In the genomic region with DNA sequence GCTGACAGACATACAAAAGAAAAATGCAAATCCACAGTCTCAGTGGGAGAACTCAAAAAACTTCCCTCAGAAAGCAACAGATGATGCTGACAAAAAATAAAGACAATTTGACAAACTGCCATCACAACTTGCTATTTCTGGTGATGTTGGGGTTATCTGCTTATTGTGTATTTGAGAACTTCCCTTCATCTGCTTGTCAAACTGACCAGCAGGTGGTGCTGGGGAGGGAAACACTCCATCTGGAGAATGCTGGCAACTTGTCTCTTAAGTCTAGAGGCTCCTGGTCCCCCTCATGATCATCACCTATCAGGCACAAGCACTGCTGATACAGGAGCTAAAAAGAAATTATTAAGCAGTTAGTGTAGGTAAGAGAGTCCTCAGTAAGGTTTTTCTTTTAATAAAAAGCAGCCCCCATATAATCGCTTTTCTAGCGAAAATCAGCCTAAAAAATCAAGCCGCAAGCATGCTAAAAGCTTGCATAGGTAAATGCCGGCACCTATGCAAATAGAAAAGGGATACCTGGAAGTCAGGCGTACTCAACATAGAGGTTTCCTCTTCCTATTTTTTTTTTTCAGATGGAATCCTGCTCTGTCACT, we compare ENCODE assay signal across 9 cellular contexts. TPM values are rescaled to one million over a fixed set of nuclear protein-coding genes. Genes with fewer than 3 reads are reported as not detected.
DNase-seq lines count a peak whose midpoint lies in the region; ATAC-seq, FAIRE-seq and TF ChIP-seq lines count a peak whose summit lies in the region.
"Had no signal": no experiment of that assay in that cellular context is flagged by ENCODE, and none has a peak within 500 bp of the region (broad histone marks: within the 10 kb centered on the region; RNA-seq: fewer than 3 reads in every experiment).

No MANE protein-coding gene starts in this region.

- H4K20me1 ChIP-seq in K562 (replicated peaks; ENCODE audit: control insufficient read depth, insufficient read depth, low read length), result no peaks in the 10 kb centered on the region

- DNase-seq in activated gamma-delta T cell treated with Interleukin-2 at 50 U/mL for 16 hours (peak; percentile 63), activated gamma-delta T cell (lab: John Stamatoyannopoulos, UW) (no peak), T-helper 9 cell (peak; percentile 58), K562 (ENCODE audit: extremely low read depth in 1 of 4, low spot score in 3 of 4) (peak; percentile 15 to 66 (median 18)), kidney glomerular epithelial cell (lab: John Stamatoyannopoulos, UW) (peak; percentile 42), NCI-H510A treated with DMSO at 0.1 percent for 48 hours (lab: John Stamatoyannopoulos, UW) (no peak)
- peak; percentile 42 to 43 (median 42) for DNase-seq in stimulated activated CD4-positive, alpha-beta T cell treated with anti-CD3 and anti-CD28 coated beads, TNF-alpha, amount 100 ng/mL, for 4 hours (ENCODE audit: low read depth in 3 of 3)

- FAIRE-seq in K562 (lab: Jason Lieb, UNC), result peak; percentile 87

- intact Hi-C loops in K562 (cut with micrococcal nuclease), result loop anchor here (1.0 kb wide), 2 partner anchors 39 to 61 kb away; no protein-coding TSS in a partner anchor

- peaks cover 0 to 2% of the 10 kb centered on the region in 2 experiments; a peak in 1 of 5 replicates for H3K4me1 ChIP-seq in K562 (replicated peaks in 1 of 2; ENCODE audit: control insufficient read depth in 2 of 2, insufficient read depth in 2 of 2, low read length in 2 of 2)

- H3K4me2 ChIP-seq in K562 (ENCODE audit: insufficient read depth, low read length), result no peak overlapping the region

- peak; percentile 88 for ATAC-seq in K562

- H3K27me3 ChIP-seq in K562 (ENCODE audit: control insufficient read depth in 2 of 2, insufficient read depth in 2 of 2, low read length in 2 of 2), result no peaks in the 10 kb centered on the region; a peak in 1 of 5 replicates

- CTCF ChIA-PET in K562 (lab: Yijun Ruan, JAX; ENCODE audit: low intra/inter-chr PET ratio), result interaction anchor here (0.7 kb wide), 1 partner anchor 524 kb away, joined by 3 read pairs; no protein-coding TSS in a partner anchor

- in situ Hi-C loops in K562 (cut with MboI), result no loop called here

- TF ChIP-seq RAD21 in K562 (CRISPR knock-in tag; conservative IDR thresholded peaks at IDR 0.05 in 1 of 2, IDR thresholded peaks at IDR 0.05 in 1 of 2), result peak; percentile 41 to 52

- no peaks in the 10 kb centered on the region for H3K36me3 ChIP-seq in K562 (ENCODE audit: control insufficient read depth, insufficient read depth, low read length)

- no peaks in the 10 kb centered on the region for H3K79me2 ChIP-seq in K562 (ENCODE audit: control insufficient read depth, insufficient read depth, low read length)

- no peak overlapping the region for H3K27ac ChIP-seq in K562 (ENCODE audit: extremely low read depth, low read depth, low read length)

- peaks cover 8% of the 10 kb centered on the region for H3K36me3 Mint-ChIP-seq in IgD-negative memory B cell

- H3K9me3 Mint-ChIP-seq in IgD-negative memory B cell, result peaks cover 0 to 9% (median 5%) of the 10 kb centered on the region in 3 donors

- H3K9me1 ChIP-seq in K562 (ENCODE audit: control insufficient read depth, insufficient read depth, low read length), result no peaks in the 10 kb centered on the region

- peak; percentile 56 to 63 (median 59); a peak in 5 of 6 replicates for TF ChIP-seq CTCF in K562 (IDR thresholded peaks at IDR 0.05 in 2 of 3, conservative IDR thresholded peaks at IDR 0.05 in 1 of 3; ENCODE audit: insufficient read depth in 2 of 3, low read depth in 1 of 3, low read length in 3 of 3)

- H3K4me1 Mint-ChIP-seq in IgD-negative memory B cell, result peaks cover 52 to 67% (median 63%) of the 10 kb centered on the region in 3 donors

- no peak overlapping the region for H3K4me3 ChIP-seq in K562

- no TSS peak for BruUV-seq in K562 (replicated peaks; lab: Mats Ljungman, UMichigan)

- POLR2A ChIA-PET in K562 (lab: Yijun Ruan, JAX), result no interaction called here

- no peak overlapping the region for H3K9ac ChIP-seq in K562 (ENCODE audit: insufficient read depth in 1 of 2, low read depth in 2 of 2, low read length in 2 of 2)

- no peak overlapping the region for H2AFZ ChIP-seq in K562 (ENCODE audit: low read depth, low read length)

- H3K9me3 ChIP-seq in K562 (replicated peaks; ENCODE audit: control insufficient read depth, insufficient read depth, low read depth, low read length), result no peaks in the 10 kb centered on the region

- TF ChIP-seq EP300 in K562 (IDR thresholded peaks at IDR 0.05; ENCODE audit: low read length), result no peak

- peak overlapping the region; percentile 65 to 96 (median 84) for H3K4me3 Mint-ChIP-seq in IgD-negative memory B cell

- H3K27ac Mint-ChIP-seq in IgD-negative memory B cell, result peak overlapping the region; percentile 71 to 96 (median 81)

- TF ChIP-seq POLR2A in K562 (conservative IDR thresholded peaks at IDR 0.05), result no peak

- H3K27me3 Mint-ChIP-seq in IgD-negative memory B cell, result no peaks in the 10 kb centered on the region

- 11% methylated on average over 5 of the region's 5 CpGs for WGBS in K562 (ENCODE audit: insufficient coverage, low coverage, missing lambda C conversion rate)

TF ChIP-seq in K562, 482 proteins besides CTCF, POLR2A, EP300 and RAD21:
- no peak for TF ChIP-seq RBM34 (IDR thresholded peaks at IDR 0.05; ENCODE audit: borderline replicate concordance, insufficient read depth, low read length)
- peak; percentile 49; the same call in 1 of the 2 replicates for TF ChIP-seq SMC3 (conservative IDR thresholded peaks at IDR 0.05; ENCODE audit: insufficient read depth, low read depth, low read length)

RNA-seq across cellular contexts. Expression of gene FAM111B, which starts 9.8 kb away (rescaled TPM):
- polyA plus RNA-seq in IgD-negative memory B cell (3.8 TPM), K562 (2011; rRNA removed) (not detected in 2 replicates), K562 (2014; fragmentation: Illumina TruSeq; extraction: Trizol) (0.04 TPM in 1 of 2 replicates, not detected in the other), K562 (2014; fragmentation: Nextera tagmentation; extraction: Ambion mirVana) (under 1 TPM in 1 of 2 experiments, not detected in 1; 0.01 TPM), K562 (2014; rRNA removed) (0.07 TPM in 1 of 2 replicates, not detected in the other)
- not detected in 2 replicates for total RNA-seq in K562 (2011; cell fraction: chromatin; rRNA removed; ENCODE audit: low replicate concordance)
- not detected in 2 replicates for total RNA-seq in K562 (2011; cell fraction: nucleolus; rRNA removed)
- total RNA-seq in K562 (2011; cell fraction: nucleoplasm; rRNA removed), result not detected in 2 replicates
- total RNA-seq in K562 (2014; rRNA removed) (not detected in 2 replicates), K562 (2014; rRNA removed; fragmentation: Illumina TruSeq; extraction: Trizol) (not detected in 2 replicates), K562 (2015; rRNA removed; fragmentation: Illumina TruSeq; extraction: Trizol) (0.26 and 0.33 TPM in 2 replicates), K562 (2021) (0.13 TPM in 1 of 2 replicates, not detected in the other)
- not detected in 2 replicates for polyA plus RNA-seq in K562 (2011; cell fraction: cytosol; rRNA removed)
- polyA plus RNA-seq in K562 (2011; cell fraction: nucleus; rRNA removed), result not detected in 2 replicates
- 0.03 and 0.07 TPM in 2 replicates for polyA plus RNA-seq in K562 (2012)
- not detected in 2 replicates for polyA minus RNA-seq in K562 (2011; rRNA and poly(A)+ RNA removed)
- polyA minus RNA-seq in K562 (2011; cell fraction: cytosol; rRNA and poly(A)+ RNA removed), result not detected in 2 replicates
- polyA minus RNA-seq in K562 (2011; cell fraction: nucleus; rRNA and poly(A)+ RNA removed), result 0.13 TPM in 1 of 2 replicates, not detected in the other

RNA-seq across cellular contexts. Expression of gene GLYATL1B, which starts 11.1 kb away (rescaled TPM):
- polyA plus RNA-seq in IgD-negative memory B cell (0.26 TPM), K562 (2011; rRNA removed) (not detected in 2 replicates), K562 (2014; fragmentation: Illumina TruSeq; extraction: Trizol) (not detected in 2 replicates), K562 (2014; fragmentation: Nextera tagmentation; extraction: Ambion mirVana) (not detected), K562 (2014; rRNA removed) (not detected in 2 replicates)
- not detected in 2 replicates for total RNA-seq in K562 (2011; cell fraction: chromatin; rRNA removed; ENCODE audit: low replicate concordance)
- not detected in 2 replicates for total RNA-seq in K562 (2011; cell fraction: nucleolus; rRNA removed)
- not detected in 2 replicates for total RNA-seq in K562 (2011; cell fraction: nucleoplasm; rRNA removed)
- total RNA-seq in K562 (2014; rRNA removed) (not detected in 2 replicates), K562 (2014; rRNA removed; fragmentation: Illumina TruSeq; extraction: Trizol) (not detected in 2 replicates), K562 (2015; rRNA removed; fragmentation: Illumina TruSeq; extraction: Trizol) (not detected in 2 replicates), K562 (2021) (not detected in 2 replicates)
- polyA plus RNA-seq in K562 (2011; cell fraction: cytosol; rRNA removed), result not detected in 2 replicates
- polyA plus RNA-seq in K562 (2011; cell fraction: nucleus; rRNA removed), result not detected in 2 replicates
- polyA plus RNA-seq in K562 (2012), result not detected in 2 replicates
- not detected in 2 replicates for polyA minus RNA-seq in K562 (2011; rRNA and poly(A)+ RNA removed)
- not detected in 2 replicates for polyA minus RNA-seq in K562 (2011; cell fraction: cytosol; rRNA and poly(A)+ RNA removed)
- not detected in 2 replicates for polyA minus RNA-seq in K562 (2011; cell fraction: nucleus; rRNA and poly(A)+ RNA removed)
- total RNA-seq: lower leg skin had no signal

RNA-seq across cellular contexts. Expression of gene FAM111A, which starts 45.4 kb away (rescaled TPM):
- polyA plus RNA-seq in IgD-negative memory B cell (23.7 TPM), K562 (2011; rRNA removed) (2.3 and 16.1 TPM in 2 replicates), K562 (2014; fragmentation: Illumina TruSeq; extraction: Trizol) (17.7 and 22.3 TPM in 2 replicates), K562 (2014; fragmentation: Nextera tagmentation; extraction: Ambion mirVana) (10 to 100 TPM; 14.8 to 16.5 TPM), K562 (2014; rRNA removed) (21.8 and 24.7 TPM in 2 replicates)
- total RNA-seq in K562 (2011; cell fraction: chromatin; rRNA removed; ENCODE audit: low replicate concordance), result 22.9 and 44.4 TPM in 2 replicates
- total RNA-seq in K562 (2011; cell fraction: nucleolus; rRNA removed), result 13.0 TPM in 2 replicates
- total RNA-seq in K562 (2011; cell fraction: nucleoplasm; rRNA removed), result 17.7 and 22.8 TPM in 2 replicates
- total RNA-seq in K562 (2014; rRNA removed) (18.0 and 20.1 TPM in 2 replicates), K562 (2014; rRNA removed; fragmentation: Illumina TruSeq; extraction: Trizol) (27.6 and 28.4 TPM in 2 replicates), K562 (2015; rRNA removed; fragmentation: Illumina TruSeq; extraction: Trizol) (29.9 and 30.6 TPM in 2 replicates), K562 (2021) (19.0 and 19.5 TPM in 2 replicates)
- 0.77 and 2.9 TPM in 2 replicates for polyA plus RNA-seq in K562 (2011; cell fraction: cytosol; rRNA removed)
- 4.1 and 23.4 TPM in 2 replicates for polyA plus RNA-seq in K562 (2011; cell fraction: nucleus; rRNA removed)
- polyA plus RNA-seq in K562 (2012), result 18.2 and 30.5 TPM in 2 replicates
- 2.0 and 18.9 TPM in 2 replicates for polyA minus RNA-seq in K562 (2011; rRNA and poly(A)+ RNA removed)
- 0.55 and 6.7 TPM in 2 replicates for polyA minus RNA-seq in K562 (2011; cell fraction: cytosol; rRNA and poly(A)+ RNA removed)
- polyA minus RNA-seq in K562 (2011; cell fraction: nucleus; rRNA and poly(A)+ RNA removed), result 3.9 and 12.9 TPM in 2 replicates

Comparison
In these comparisons a context has a peak if more than half of its experiments do, and no peak if none do; other contexts are left out.
1. DNase-seq: peak in activated gamma-delta T cell treated with Interleukin-2 at 50 U/mL for 16 hours (single experiment), T-helper 9 cell (single experiment), K562 (4 of 4), kidney glomerular epithelial cell (single experiment) and stimulated activated CD4-positive, alpha-beta T cell treated with anti-CD3 and anti-CD28 coated beads, TNF-alpha, amount 100 ng/mL, for 4 hours (3 of 3); none in activated gamma-delta T cell (single experiment) and NCI-H510A treated with DMSO at 0.1 percent for 48 hours (single experiment).